In the genomic region with DNA sequence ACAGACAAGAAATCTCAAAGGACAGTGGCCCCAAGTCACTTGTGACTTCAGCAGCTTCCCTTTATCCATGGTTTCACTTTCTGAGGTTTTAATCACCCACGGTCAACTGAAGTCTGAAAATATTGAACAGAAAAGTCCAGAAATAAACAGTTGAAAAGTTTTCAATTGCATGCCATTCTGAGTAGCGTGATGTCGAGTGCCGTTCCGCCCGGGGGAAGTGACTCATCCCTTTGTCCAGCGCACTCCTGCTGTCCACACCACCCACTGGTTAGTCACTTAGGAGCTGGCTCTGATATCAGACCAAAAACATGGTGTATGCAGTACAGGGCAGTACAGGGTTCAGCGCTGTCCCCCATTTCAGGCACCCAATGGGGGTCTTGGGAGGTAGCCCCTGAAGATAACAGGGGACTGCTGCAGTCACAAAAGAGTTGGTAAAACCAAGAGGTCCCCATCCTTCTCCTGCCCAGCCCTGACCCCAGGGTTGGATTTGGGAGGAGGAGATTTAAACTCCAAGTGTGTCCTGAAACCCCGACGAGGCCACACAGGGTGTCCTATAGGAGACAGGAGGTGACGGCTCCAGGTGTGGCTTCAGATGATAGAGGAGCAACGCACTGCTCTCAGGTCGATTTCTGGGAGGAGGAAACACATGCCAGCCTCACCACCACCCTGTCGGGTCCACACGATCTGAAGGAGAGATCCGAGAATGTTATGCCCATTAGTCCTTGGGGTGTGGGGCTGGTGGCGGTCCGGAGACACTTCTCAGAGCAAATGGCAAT, we compare ENCODE assay signal across 12 cellular contexts.
DNase-seq lines count a peak whose midpoint lies in the region; ATAC-seq and TF ChIP-seq lines count a peak whose summit lies in the region.
"Had no signal": no experiment of that assay in that cellular context is flagged by ENCODE, and none has a peak within 500 bp of the region (broad histone marks: within the 10 kb centered on the region; RNA-seq: fewer than 3 reads in every experiment).

No MANE protein-coding gene starts in this region.

- H3K36me3 ChIP-seq in adrenal gland (replicated peaks in 1 of 2) = no peaks in the 10 kb centered on the region
- H3K36me3 ChIP-seq in colonic mucosa = no peaks in the 10 kb centered on the region

- in situ Hi-C loops in ACHN (cut with HindIII; ENCODE audit: low pct_ligation_motif_present, low pct_unique_long_range_greater_than_20kb, low sequenced_read_pairs) = no loop called here

- H3K4me1 ChIP-seq in adrenal gland (replicated peaks in 1 of 2) (no peaks in the 10 kb centered on the region), colonic mucosa (no peaks in the 10 kb centered on the region)

- H3K4me3 ChIP-seq in adrenal gland = no peak overlapping the region
- no peak overlapping the region for H3K4me3 ChIP-seq in colonic mucosa

- H3K27ac ChIP-seq in adrenal gland = peak overlapping the region in 3 of 5 donors; percentile 6 to 63 (median 62)
- no peak overlapping the region for H3K27ac ChIP-seq in colonic mucosa

- no peak for TF ChIP-seq CTCF in adrenal gland (IDR thresholded peaks at IDR 0.05)
- no peak for TF ChIP-seq CTCF in colonic mucosa (IDR thresholded peaks at IDR 0.05)

- H3K27me3 ChIP-seq in adrenal gland (no peaks in the 10 kb centered on the region), colonic mucosa (no peaks in the 10 kb centered on the region)

- intact Hi-C loops in adrenal gland (cut with DNase I) = no loop called here
- intact Hi-C loops in colonic mucosa (cut with DNase I) = no loop called here

- DNase-seq in ACHN = peak; percentile 80
- DNase-seq in HK-2 (ENCODE audit: unreplicated experiment) = peak; percentile 51
- DNase-seq in adrenal gland = peak; percentile 45 to 82 (median 71)
- DNase-seq in glomerular endothelial cell (ENCODE audit: extremely low read depth, low read depth, low spot score) = peak; percentile 25
- DNase-seq in NCI-H748 treated with DMSO at 0.1 percent for 48 hours (lab: John Stamatoyannopoulos, UW) = no peak
- no peak for DNase-seq in occipital lobe (lab: John Stamatoyannopoulos, UW)
- DNase-seq in colonic mucosa = no peak
- DNase-seq: activated gamma-delta T cell treated with Interleukin-2 at 50 U/mL for 16 hours; C1 segment of cervical spinal cord; effector CD4-positive, alpha-beta T cell; left colon had no signal

- WGBS in adrenal gland, 4 donors = 69 to 79% (median 72%) methylated on average over 18 of the region's 18 CpGs

- peaks cover 0 to 8% (median 0%) of the 10 kb centered on the region in 3 donors for H3K9me3 ChIP-seq in adrenal gland (replicated peaks in 1 of 3)
- no peaks in the 10 kb centered on the region for H3K9me3 ChIP-seq in colonic mucosa

- no peak overlapping the region for H3K9ac ChIP-seq in colonic mucosa (ENCODE audit: low read depth in 2 of 2, low read length in 2 of 2)

- peak in 1 of 2 donors; percentile 8 for TF ChIP-seq POLR2A in adrenal gland (IDR thresholded peaks at IDR 0.05)

- no peak for ATAC-seq in HG03565 (IDR thresholded peaks at IDR 0.05; ENCODE audit: unreplicated experiment)
- ATAC-seq: left colon had no signal

Comparison
In these comparisons a context has a peak if more than half of its experiments do, and no peak if none do; other contexts are left out.
1. DNase-seq: peak in ACHN (single experiment), HK-2 (single experiment), adrenal gland (7 of 7) and glomerular endothelial cell (single experiment); none in NCI-H748 treated with DMSO at 0.1 percent for 48 hours (single experiment), occipital lobe (single experiment) and colonic mucosa (single experiment).